9 cellular contexts compared by ENCODE assay signal in the genomic region with DNA sequence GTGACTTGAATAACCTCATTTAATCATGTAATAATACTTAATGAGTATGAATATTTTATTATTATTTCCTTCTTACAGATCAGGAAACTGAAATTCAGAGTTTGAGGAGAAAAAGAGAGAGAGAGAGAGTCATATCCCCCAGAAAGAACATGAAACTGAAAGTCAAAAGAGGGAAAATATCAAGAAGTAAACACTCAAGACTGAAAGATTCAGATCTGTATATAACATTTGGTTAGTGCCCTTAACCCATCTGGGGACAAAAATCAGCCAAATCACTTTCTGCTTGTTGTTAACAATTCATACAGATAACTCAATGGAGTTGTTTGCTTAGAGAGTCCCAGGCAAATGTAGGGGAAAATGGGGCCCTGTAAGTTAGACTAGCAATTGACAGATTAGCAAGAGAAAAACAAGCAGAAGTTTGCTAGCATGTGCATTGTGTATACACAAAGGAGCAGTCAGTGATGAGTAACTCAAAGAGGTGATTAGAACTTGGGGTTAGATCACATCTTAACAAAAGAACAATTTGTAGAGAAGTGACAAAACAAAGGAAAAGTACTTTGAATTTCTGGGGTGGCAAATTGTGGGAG. TPM values are rescaled to one million over a fixed set of nuclear protein-coding genes. Genes with fewer than 3 reads are reported as not detected.
DNase-seq lines count a peak whose midpoint lies in the region; ATAC-seq and TF ChIP-seq lines count a peak whose summit lies in the region.
"Had no signal": no experiment of that assay in that cellular context is flagged by ENCODE, and none has a peak within 500 bp of the region (broad histone marks: within the 10 kb centered on the region; RNA-seq: fewer than 3 reads in every experiment).

No MANE protein-coding gene starts in this region.

- no peaks in the 10 kb centered on the region for H3K27me3 Mint-ChIP-seq in type B pancreatic cell

- no peak for TF ChIP-seq CTCF in fibroblast of the aortic adventitia (IDR thresholded peaks at IDR 0.05; ENCODE audit: insufficient read depth, low read length)
- no peak for TF ChIP-seq CTCF in type B pancreatic cell (conservative IDR thresholded peaks at IDR 0.05)

- no peaks in the 10 kb centered on the region for H3K9me3 Mint-ChIP-seq in type B pancreatic cell

- H3K36me3 Mint-ChIP-seq in type B pancreatic cell: no peaks in the 10 kb centered on the region

- no peak overlapping the region for H3K4me3 ChIP-seq in fibroblast of the aortic adventitia (ENCODE audit: low read depth, low read length)
- H3K4me3 ChIP-seq: lung, vagina had no signal

- H3K4me3 Mint-ChIP-seq in type B pancreatic cell: no peak overlapping the region

- DNase-seq in fibroblast of the aortic adventitia (ENCODE audit: low read depth) (peak; percentile 18), NCI-H2029 (lab: John Stamatoyannopoulos, UW) (no peak), hepatic stellate cell (ENCODE audit: low spot score) (no peak), type B pancreatic cell (ENCODE audit: extremely low spot score, unreplicated experiment) (no peak)

- no peaks in the 10 kb centered on the region for H3K4me1 Mint-ChIP-seq in type B pancreatic cell (ENCODE audit: unreplicated experiment)

- ATAC-seq in GM19023 (IDR thresholded peaks at IDR 0.05; ENCODE audit: unreplicated experiment) (peak; percentile 48), GM21825 (IDR thresholded peaks at IDR 0.05; ENCODE audit: unreplicated experiment) (peak; percentile 81), HG03460 (IDR thresholded peaks at IDR 0.05; ENCODE audit: unreplicated experiment) (peak; percentile 69)

- H3K27ac Mint-ChIP-seq in type B pancreatic cell: no peak overlapping the region

RNA-seq across cellular contexts. Expression of gene MMP13, which starts 25.9 kb away (rescaled TPM):
- total RNA-seq in fibroblast of the aortic adventitia (ENCODE audit: low replicate concordance) (not detected in 2 replicates), type B pancreatic cell (ENCODE audit: low replicate concordance) (not detected in 2 replicates)
